ENCODE assay signal across 8 cellular contexts in genomic region chr11:65013130-65013691, GRCh38. TPM values are rescaled to one million over a fixed set of nuclear protein-coding genes. Genes with fewer than 3 reads are reported as not detected.
DNase-seq lines count a peak whose midpoint lies in the region; ATAC-seq and TF ChIP-seq lines count a peak whose summit lies in the region.

No MANE protein-coding gene starts in this region.

- H3K4me3 ChIP-seq in HUES6 (ENCODE audit: low read depth, low read length): peak overlapping the region; percentile 85
- peak overlapping the region; percentile 64 to 66 for H3K4me3 ChIP-seq in body of pancreas
- H3K4me3 ChIP-seq in iPS-18c (ENCODE audit: insufficient read depth, low read depth, low read length): peak overlapping the region; percentile 80; the same call in 1 of the 2 replicates
- H3K4me3 ChIP-seq in spleen: peak overlapping the region; percentile 68 to 95 (median 79)

- H3K9me3 Mint-ChIP-seq in T-helper 2 cell treated with Interferon-gamma antibody and Interleukin-4, amounts not matched to agents 5 μg/mL and 100 μg/mL, for 36 hours: no peaks in the 10 kb centered on the region

- intact Hi-C loops in body of pancreas (cut with DNase I) (no loop called here), spleen (cut with DNase I; ENCODE audit: low total_unique reads) (no loop called here)

- H3K36me3 Mint-ChIP-seq in T-helper 2 cell treated with Interferon-gamma antibody and Interleukin-4, amounts not matched to agents 5 μg/mL and 100 μg/mL, for 36 hours (ENCODE audit: low read depth): peaks cover 20% of the 10 kb centered on the region

- H3K27ac ChIP-seq in HUES6 (ENCODE audit: low read depth, low read length): peak overlapping the region; percentile 81; the same call in 1 of the 2 replicates
- H3K27ac ChIP-seq in body of pancreas: peak overlapping the region; percentile 95 to 98 (median 95)
- peak overlapping the region; percentile 96 to 100 (median 99) for H3K27ac ChIP-seq in spleen

- WGBS in body of pancreas, 2 donors: 11 to 14% methylated on average over 8 to 13 of the region's 14 CpGs
- 22 to 45% (median 25%) methylated on average over 7 to 14 of the region's 14 CpGs for WGBS in spleen, 5 donors

- H3K36me3 ChIP-seq in HUES6 (ENCODE audit: control insufficient read depth, insufficient read depth, low read length) (peaks cover 17% of the 10 kb centered on the region), body of pancreas (replicated peaks in 1 of 2; ENCODE audit: insufficient read depth in 1 of 2, low read depth in 2 of 2) (no peaks in the 10 kb centered on the region), spleen (peaks cover 0 to 10% (median 2%) of the 10 kb centered on the region in 6 donors)

- H3K27me3 ChIP-seq in HUES6 (ENCODE audit: control insufficient read depth, insufficient read depth, low read length) (no peaks in the 10 kb centered on the region), body of pancreas (no peaks in the 10 kb centered on the region), spleen (replicated peaks in 1 of 7) (no peaks in the 10 kb centered on the region)

- TF ChIP-seq POLR2A in body of pancreas (IDR thresholded peaks at IDR 0.05): no peak
- TF ChIP-seq POLR2A in spleen (IDR thresholded peaks at IDR 0.05): no peak

- H3K4me1 ChIP-seq in HUES6 (ENCODE audit: control insufficient read depth, insufficient read depth, low read length) (no peaks in the 10 kb centered on the region), body of pancreas (peaks cover 22% of the 10 kb centered on the region), spleen (peaks cover 13 to 48% (median 29%) of the 10 kb centered on the region in 6 donors)

- H3K27ac Mint-ChIP-seq in T-helper 2 cell treated with Interferon-gamma antibody and Interleukin-4, amounts not matched to agents 5 μg/mL and 100 μg/mL, for 36 hours: peak overlapping the region; percentile 99

- no peaks in the 10 kb centered on the region for H3K27me3 Mint-ChIP-seq in T-helper 2 cell treated with Interferon-gamma antibody and Interleukin-4, amounts not matched to agents 5 μg/mL and 100 μg/mL, for 36 hours (ENCODE audit: low read depth)

- TF ChIP-seq CTCF in body of pancreas (IDR thresholded peaks at IDR 0.05) (peak; percentile 73 to 93 (median 84)), spleen (IDR thresholded peaks at IDR 0.05 in 8 of 11, conservative IDR thresholded peaks at IDR 0.05 in 3 of 11) (peak in 9 of 11 experiments; percentile 64 to 94 (median 87))

- no peak overlapping the region for H3K9ac ChIP-seq in HUES6 (ENCODE audit: low read length)

- ATAC-seq in body of pancreas (peak; percentile 88), GM21619 (IDR thresholded peaks at IDR 0.05; ENCODE audit: unreplicated experiment) (no peak)

- DNase-seq in NCI-H1105 (lab: John Stamatoyannopoulos, UW): peak; percentile 82
- DNase-seq in NCI-H1105 treated with DMSO at 0.1 percent for 48 hours (lab: John Stamatoyannopoulos, UW): no peak
- DNase-seq in T-helper 2 cell treated with Interferon-gamma antibody and Interleukin-4, amounts not matched to agents 5 μg/mL and 100 μg/mL, for 36 hours (ENCODE audit: low spot score): peak; percentile 90
- DNase-seq in body of pancreas: peak; percentile 89 to 93 (median 92)
- DNase-seq in spleen: peak; percentile 97

- no peaks in the 10 kb centered on the region for H3K9me3 ChIP-seq in HUES6 (ENCODE audit: control insufficient read depth, insufficient read depth, low read depth, low read length)
- H3K9me3 ChIP-seq in body of pancreas: no peaks in the 10 kb centered on the region
- no peaks in the 10 kb centered on the region for H3K9me3 ChIP-seq in iPS-18c (ENCODE audit: control insufficient read depth, insufficient read depth, low read length)
- no peaks in the 10 kb centered on the region for H3K9me3 ChIP-seq in spleen

- peak overlapping the region; percentile 93 for H3K4me3 Mint-ChIP-seq in T-helper 2 cell treated with Interferon-gamma antibody and Interleukin-4, amounts not matched to agents 5 μg/mL and 100 μg/mL, for 36 hours

- H3K4me1 Mint-ChIP-seq in T-helper 2 cell treated with Interferon-gamma antibody and Interleukin-4, amounts not matched to agents 5 μg/mL and 100 μg/mL, for 36 hours (ENCODE audit: low read depth): peaks cover 25% of the 10 kb centered on the region

RNA-seq across cellular contexts. Expression of gene ARL2, which starts 0.7 kb away (rescaled TPM):
- total RNA-seq in body of pancreas (10 to 100 TPM; 67.6 to 75.5 TPM), spleen (10 to 100 TPM; 44.5 to 76.5 (median 54.8) TPM)
- polyA plus RNA-seq in spleen: 100 to 1,000 TPM in 1 of 3 donors, 10 to 100 TPM in 2; 53.0 to 110 (median 69.9) TPM

RNA-seq across cellular contexts. Expression of gene SNX15, which starts 14.0 kb away (rescaled TPM):
- total RNA-seq in body of pancreas (10 to 100 TPM in 1 of 2 donors, 1 to 10 TPM in 1; 7.9 to 10.6 TPM), spleen (10 to 100 TPM; 14.6 to 21.6 (median 17.3) TPM)
- 10 to 100 TPM; 10.8 to 17.1 (median 11.6) TPM for polyA plus RNA-seq in spleen

RNA-seq across cellular contexts. Expression of gene BATF2, which starts 16.4 kb away (rescaled TPM):
- total RNA-seq in body of pancreas (10 to 100 TPM in 1 of 2 donors, 1 to 10 TPM in 1; 2.3 to 20.8 TPM), spleen (10 to 100 TPM in 6 of 7 donors, 1 to 10 TPM in 1; 8.5 to 23.1 (median 18.6) TPM)
- 10 to 100 TPM in 1 of 3 donors, 1 to 10 TPM in 2; 4.3 to 17.1 (median 5.2) TPM for polyA plus RNA-seq in spleen

RNA-seq across cellular contexts. Expression of gene SAC3D1, which starts 27.8 kb away (rescaled TPM):
- total RNA-seq in body of pancreas (10 to 100 TPM in 1 of 2 donors, 1 to 10 TPM in 1; 5.4 to 30.3 TPM), spleen (1 to 10 TPM; 5.7 to 9.9 (median 6.6) TPM)
- 10 to 100 TPM in 1 of 3 donors, 1 to 10 TPM in 2; 5.2 to 11.9 (median 8.9) TPM for polyA plus RNA-seq in spleen

RNA-seq across cellular contexts. Expression of gene MAJIN, which starts 41.3 kb away (rescaled TPM):
- total RNA-seq in body of pancreas (under 1 TPM in 1 of 2 donors, not detected in 1; 0.78 TPM), spleen (under 1 TPM in 4 of 7 donors, not detected in 3; 0.40 to 0.98 (median 0.86) TPM)
- 1 to 10 TPM in 2 of 3 donors, under 1 TPM in 1; 0.59 to 2.6 (median 1.5) TPM for polyA plus RNA-seq in spleen
